Comparison of ENCODE assay signal across 1 cellular context in the genomic region with DNA sequence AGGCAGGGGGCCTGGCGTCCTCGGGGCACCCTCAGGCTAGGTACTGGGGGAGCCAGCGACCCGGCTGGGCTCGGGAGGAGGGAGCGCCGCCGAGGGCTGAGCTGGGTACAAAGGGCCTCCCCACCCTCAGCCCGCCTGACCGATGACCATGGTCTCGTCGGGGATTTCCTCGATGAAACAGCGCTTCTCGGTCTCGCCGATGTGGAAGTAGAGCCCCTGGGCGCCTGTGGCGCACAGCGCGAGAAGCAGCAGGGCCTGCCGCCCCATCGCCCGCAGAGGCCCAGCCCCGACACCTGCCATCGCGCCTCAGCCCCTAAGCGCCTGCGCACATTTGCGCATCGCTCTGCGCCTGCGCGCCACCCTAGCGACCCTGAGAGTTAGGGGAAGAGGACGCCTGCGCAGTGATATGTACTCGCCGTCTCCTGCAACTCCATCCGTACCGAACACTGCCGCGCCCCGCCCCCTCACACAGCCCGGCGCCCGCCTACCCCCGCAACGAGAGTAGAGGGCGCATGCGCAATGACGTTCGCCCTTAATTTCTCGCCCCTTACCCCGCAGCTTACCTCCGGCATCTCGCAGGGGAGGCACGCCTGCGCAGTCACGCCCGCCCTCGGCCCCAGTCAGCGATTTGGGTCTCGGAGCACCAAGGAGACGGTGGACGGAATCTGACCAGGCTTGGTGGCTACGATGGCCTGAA.
TF ChIP-seq lines count a peak whose summit lies in the region.

A gene (minus strand): TSS at position 325 of the 697 bp plus-strand sequence. CDS start 25 bp downstream, at position 300.

TF ChIP-seq in HepG2, 621 proteins besides CTCF, POLR2A, EP300 and RAD21 (continued from another document and continues in another):
- TF ChIP-seq, protein P1, sequence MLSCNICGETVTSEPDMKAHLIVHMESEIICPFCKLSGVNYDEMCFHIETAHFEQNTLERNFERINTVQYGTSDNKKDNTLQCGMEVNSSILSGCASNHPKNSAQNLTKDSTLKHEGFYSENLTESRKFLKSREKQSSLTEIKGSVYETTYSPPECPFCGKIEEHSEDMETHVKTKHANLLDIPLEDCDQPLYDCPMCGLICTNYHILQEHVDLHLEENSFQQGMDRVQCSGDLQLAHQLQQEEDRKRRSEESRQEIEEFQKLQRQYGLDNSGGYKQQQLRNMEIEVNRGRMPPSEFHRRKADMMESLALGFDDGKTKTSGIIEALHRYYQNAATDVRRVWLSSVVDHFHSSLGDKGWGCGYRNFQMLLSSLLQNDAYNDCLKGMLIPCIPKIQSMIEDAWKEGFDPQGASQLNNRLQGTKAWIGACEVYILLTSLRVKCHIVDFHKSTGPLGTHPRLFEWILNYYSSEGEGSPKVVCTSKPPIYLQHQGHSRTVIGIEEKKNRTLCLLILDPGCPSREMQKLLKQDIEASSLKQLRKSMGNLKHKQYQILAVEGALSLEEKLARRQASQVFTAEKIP (CRISPR knock-in tag; IDR thresholded peaks at IDR 0.05; ENCODE audit: borderline replicate concordance) = no peak
- TF ChIP-seq ISL2 (CRISPR knock-in tag; IDR thresholded peaks at IDR 0.05) (peak; percentile 53; the same call in 1 of the 2 replicates), CAMTA2 (CRISPR knock-in tag; IDR thresholded peaks at IDR 0.05; ENCODE audit: borderline replicate concordance) (peak; percentile 68; the same call in 1 of the 2 replicates), ZKSCAN1 (IDR thresholded peaks at IDR 0.05; ENCODE audit: low read length) (no peak), ZNF256 (CRISPR knock-in tag; conservative IDR thresholded peaks at IDR 0.05) (no peak; the same call in 1 of the 2 replicates), ZNF337 (CRISPR knock-in tag; IDR thresholded peaks at IDR 0.05; ENCODE audit: borderline replicate concordance, low read depth) (0 out of 2 replicates have a peak, but pooled peaks have one; percentile 29), ZNF891 (CRISPR knock-in tag; IDR thresholded peaks at IDR 0.05) (peak; percentile 95), HHEX (CRISPR knock-in tag; IDR thresholded peaks at IDR 0.05) (no peak), SRSF1 (optimal IDR thresholded peaks at IDR 0.05; ENCODE audit: low read depth, low read length) (peak; percentile 58), GATAD1 (CRISPR knock-in tag; IDR thresholded peaks at IDR 0.05) (peak; percentile 86), KLF13 (CRISPR knock-in tag; IDR thresholded peaks at IDR 0.05) (no peak), GATAD2A (CRISPR knock-in tag; IDR thresholded peaks at IDR 0.05) (peak; percentile 11), ZKSCAN8 (CRISPR knock-in tag; IDR thresholded peaks at IDR 0.05; ENCODE audit: borderline replicate concordance) (no peak), SMAD9 (CRISPR knock-in tag; IDR thresholded peaks at IDR 0.05) (no peak), ZNF501 (CRISPR knock-in tag; IDR thresholded peaks at IDR 0.05) (peak; percentile 41; the same call in 1 of the 2 replicates)
- TF ChIP-seq, protein P2, sequence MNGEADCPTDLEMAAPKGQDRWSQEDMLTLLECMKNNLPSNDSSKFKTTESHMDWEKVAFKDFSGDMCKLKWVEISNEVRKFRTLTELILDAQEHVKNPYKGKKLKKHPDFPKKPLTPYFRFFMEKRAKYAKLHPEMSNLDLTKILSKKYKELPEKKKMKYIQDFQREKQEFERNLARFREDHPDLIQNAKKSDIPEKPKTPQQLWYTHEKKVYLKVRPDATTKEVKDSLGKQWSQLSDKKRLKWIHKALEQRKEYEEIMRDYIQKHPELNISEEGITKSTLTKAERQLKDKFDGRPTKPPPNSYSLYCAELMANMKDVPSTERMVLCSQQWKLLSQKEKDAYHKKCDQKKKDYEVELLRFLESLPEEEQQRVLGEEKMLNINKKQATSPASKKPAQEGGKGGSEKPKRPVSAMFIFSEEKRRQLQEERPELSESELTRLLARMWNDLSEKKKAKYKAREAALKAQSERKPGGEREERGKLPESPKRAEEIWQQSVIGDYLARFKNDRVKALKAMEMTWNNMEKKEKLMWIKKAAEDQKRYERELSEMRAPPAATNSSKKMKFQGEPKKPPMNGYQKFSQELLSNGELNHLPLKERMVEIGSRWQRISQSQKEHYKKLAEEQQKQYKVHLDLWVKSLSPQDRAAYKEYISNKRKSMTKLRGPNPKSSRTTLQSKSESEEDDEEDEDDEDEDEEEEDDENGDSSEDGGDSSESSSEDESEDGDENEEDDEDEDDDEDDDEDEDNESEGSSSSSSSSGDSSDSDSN (CRISPR knock-in tag; IDR thresholded peaks at IDR 0.05) = peak; percentile 78; the same call in 1 of the 2 replicates
- TF ChIP-seq, protein P3, sequence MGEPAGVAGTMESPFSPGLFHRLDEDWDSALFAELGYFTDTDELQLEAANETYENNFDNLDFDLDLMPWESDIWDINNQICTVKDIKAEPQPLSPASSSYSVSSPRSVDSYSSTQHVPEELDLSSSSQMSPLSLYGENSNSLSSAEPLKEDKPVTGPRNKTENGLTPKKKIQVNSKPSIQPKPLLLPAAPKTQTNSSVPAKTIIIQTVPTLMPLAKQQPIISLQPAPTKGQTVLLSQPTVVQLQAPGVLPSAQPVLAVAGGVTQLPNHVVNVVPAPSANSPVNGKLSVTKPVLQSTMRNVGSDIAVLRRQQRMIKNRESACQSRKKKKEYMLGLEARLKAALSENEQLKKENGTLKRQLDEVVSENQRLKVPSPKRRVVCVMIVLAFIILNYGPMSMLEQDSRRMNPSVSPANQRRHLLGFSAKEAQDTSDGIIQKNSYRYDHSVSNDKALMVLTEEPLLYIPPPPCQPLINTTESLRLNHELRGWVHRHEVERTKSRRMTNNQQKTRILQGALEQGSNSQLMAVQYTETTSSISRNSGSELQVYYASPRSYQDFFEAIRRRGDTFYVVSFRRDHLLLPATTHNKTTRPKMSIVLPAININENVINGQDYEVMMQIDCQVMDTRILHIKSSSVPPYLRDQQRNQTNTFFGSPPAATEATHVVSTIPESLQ (CRISPR knock-in tag; conservative IDR thresholded peaks at IDR 0.05) = no peak
- TF ChIP-seq, protein P4, sequence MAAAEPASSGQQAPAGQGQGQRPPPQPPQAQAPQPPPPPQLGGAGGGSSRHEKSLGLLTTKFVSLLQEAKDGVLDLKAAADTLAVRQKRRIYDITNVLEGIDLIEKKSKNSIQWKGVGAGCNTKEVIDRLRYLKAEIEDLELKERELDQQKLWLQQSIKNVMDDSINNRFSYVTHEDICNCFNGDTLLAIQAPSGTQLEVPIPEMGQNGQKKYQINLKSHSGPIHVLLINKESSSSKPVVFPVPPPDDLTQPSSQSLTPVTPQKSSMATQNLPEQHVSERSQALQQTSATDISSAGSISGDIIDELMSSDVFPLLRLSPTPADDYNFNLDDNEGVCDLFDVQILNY (CRISPR knock-in tag; conservative IDR thresholded peaks at IDR 0.05) = 0 out of 2 replicates have a peak, but pooled peaks have one; percentile 15
- TF ChIP-seq, protein P5, sequence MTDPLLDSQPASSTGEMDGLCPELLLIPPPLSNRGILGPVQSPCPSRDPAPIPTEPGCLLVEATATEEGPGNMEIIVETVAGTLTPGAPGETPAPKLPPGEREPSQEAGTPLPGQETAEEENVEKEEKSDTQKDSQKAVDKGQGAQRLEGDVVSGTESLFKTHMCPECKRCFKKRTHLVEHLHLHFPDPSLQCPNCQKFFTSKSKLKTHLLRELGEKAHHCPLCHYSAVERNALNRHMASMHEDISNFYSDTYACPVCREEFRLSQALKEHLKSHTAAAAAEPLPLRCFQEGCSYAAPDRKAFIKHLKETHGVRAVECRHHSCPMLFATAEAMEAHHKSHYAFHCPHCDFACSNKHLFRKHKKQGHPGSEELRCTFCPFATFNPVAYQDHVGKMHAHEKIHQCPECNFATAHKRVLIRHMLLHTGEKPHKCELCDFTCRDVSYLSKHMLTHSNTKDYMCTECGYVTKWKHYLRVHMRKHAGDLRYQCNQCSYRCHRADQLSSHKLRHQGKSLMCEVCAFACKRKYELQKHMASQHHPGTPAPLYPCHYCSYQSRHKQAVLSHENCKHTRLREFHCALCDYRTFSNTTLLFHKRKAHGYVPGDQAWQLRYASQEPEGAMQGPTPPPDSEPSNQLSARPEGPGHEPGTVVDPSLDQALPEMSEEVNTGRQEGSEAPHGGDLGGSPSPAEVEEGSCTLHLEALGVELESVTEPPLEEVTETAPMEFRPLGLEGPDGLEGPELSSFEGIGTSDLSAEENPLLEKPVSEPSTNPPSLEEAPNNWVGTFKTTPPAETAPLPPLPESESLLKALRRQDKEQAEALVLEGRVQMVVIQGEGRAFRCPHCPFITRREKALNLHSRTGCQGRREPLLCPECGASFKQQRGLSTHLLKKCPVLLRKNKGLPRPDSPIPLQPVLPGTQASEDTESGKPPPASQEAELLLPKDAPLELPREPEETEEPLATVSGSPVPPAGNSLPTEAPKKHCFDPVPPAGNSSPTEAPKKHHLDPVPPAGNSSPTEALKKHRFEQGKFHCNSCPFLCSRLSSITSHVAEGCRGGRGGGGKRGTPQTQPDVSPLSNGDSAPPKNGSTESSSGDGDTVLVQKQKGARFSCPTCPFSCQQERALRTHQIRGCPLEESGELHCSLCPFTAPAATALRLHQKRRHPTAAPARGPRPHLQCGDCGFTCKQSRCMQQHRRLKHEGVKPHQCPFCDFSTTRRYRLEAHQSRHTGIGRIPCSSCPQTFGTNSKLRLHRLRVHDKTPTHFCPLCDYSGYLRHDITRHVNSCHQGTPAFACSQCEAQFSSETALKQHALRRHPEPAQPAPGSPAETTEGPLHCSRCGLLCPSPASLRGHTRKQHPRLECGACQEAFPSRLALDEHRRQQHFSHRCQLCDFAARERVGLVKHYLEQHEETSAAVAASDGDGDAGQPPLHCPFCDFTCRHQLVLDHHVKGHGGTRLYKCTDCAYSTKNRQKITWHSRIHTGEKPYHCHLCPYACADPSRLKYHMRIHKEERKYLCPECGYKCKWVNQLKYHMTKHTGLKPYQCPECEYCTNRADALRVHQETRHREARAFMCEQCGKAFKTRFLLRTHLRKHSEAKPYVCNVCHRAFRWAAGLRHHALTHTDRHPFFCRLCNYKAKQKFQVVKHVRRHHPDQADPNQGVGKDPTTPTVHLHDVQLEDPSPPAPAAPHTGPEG (CRISPR knock-in tag; IDR thresholded peaks at IDR 0.05) = 0 out of 2 replicates have a peak, but pooled peaks have one; percentile 33
- TF ChIP-seq, protein P6, sequence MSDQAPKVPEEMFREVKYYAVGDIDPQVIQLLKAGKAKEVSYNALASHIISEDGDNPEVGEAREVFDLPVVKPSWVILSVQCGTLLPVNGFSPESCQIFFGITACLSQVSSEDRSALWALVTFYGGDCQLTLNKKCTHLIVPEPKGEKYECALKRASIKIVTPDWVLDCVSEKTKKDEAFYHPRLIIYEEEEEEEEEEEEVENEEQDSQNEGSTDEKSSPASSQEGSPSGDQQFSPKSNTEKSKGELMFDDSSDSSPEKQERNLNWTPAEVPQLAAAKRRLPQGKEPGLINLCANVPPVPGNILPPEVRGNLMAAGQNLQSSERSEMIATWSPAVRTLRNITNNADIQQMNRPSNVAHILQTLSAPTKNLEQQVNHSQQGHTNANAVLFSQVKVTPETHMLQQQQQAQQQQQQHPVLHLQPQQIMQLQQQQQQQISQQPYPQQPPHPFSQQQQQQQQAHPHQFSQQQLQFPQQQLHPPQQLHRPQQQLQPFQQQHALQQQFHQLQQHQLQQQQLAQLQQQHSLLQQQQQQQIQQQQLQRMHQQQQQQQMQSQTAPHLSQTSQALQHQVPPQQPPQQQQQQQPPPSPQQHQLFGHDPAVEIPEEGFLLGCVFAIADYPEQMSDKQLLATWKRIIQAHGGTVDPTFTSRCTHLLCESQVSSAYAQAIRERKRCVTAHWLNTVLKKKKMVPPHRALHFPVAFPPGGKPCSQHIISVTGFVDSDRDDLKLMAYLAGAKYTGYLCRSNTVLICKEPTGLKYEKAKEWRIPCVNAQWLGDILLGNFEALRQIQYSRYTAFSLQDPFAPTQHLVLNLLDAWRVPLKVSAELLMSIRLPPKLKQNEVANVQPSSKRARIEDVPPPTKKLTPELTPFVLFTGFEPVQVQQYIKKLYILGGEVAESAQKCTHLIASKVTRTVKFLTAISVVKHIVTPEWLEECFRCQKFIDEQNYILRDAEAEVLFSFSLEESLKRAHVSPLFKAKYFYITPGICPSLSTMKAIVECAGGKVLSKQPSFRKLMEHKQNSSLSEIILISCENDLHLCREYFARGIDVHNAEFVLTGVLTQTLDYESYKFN (CRISPR knock-in tag; conservative IDR thresholded peaks at IDR 0.05) = peak; percentile 61
- TF ChIP-seq, protein P7, sequence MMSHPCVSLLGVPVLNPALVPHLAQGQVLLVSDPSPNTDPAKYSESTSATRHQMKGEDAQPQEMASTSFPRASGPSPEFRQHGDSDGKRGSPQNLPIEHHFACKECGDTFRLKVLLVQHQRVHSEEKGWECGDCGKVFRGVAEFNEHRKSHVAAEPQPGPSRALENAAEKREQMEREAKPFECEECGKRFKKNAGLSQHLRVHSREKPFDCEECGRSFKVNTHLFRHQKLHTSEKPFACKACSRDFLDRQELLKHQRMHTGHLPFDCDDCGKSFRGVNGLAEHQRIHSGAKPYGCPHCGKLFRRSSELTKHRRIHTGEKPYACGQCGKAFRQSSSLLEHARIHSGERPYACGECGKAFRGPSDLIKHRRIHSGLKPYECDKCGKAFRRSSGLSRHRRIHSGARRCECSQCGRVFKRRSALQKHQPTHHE (CRISPR knock-in tag; IDR thresholded peaks at IDR 0.05; ENCODE audit: borderline replicate concordance) = peak; percentile 68; the same call in 1 of the 2 replicates
- TF ChIP-seq, protein P8, sequence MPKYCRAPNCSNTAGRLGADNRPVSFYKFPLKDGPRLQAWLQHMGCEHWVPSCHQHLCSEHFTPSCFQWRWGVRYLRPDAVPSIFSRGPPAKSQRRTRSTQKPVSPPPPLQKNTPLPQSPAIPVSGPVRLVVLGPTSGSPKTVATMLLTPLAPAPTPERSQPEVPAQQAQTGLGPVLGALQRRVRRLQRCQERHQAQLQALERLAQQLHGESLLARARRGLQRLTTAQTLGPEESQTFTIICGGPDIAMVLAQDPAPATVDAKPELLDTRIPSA (CRISPR knock-in tag; IDR thresholded peaks at IDR 0.05; ENCODE audit: borderline replicate concordance) = 0 out of 2 replicates have a peak, but pooled peaks have one; percentile 27
- TF ChIP-seq, protein P9, sequence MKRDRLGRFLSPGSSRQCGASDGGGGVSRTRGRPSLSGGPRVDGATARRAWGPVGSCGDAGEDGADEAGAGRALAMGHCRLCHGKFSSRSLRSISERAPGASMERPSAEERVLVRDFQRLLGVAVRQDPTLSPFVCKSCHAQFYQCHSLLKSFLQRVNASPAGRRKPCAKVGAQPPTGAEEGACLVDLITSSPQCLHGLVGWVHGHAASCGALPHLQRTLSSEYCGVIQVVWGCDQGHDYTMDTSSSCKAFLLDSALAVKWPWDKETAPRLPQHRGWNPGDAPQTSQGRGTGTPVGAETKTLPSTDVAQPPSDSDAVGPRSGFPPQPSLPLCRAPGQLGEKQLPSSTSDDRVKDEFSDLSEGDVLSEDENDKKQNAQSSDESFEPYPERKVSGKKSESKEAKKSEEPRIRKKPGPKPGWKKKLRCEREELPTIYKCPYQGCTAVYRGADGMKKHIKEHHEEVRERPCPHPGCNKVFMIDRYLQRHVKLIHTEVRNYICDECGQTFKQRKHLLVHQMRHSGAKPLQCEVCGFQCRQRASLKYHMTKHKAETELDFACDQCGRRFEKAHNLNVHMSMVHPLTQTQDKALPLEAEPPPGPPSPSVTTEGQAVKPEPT (CRISPR knock-in tag; IDR thresholded peaks at IDR 0.05; ENCODE audit: low read depth) = peak; percentile 57; the same call in 1 of the 2 replicates
- TF ChIP-seq, protein P10, sequence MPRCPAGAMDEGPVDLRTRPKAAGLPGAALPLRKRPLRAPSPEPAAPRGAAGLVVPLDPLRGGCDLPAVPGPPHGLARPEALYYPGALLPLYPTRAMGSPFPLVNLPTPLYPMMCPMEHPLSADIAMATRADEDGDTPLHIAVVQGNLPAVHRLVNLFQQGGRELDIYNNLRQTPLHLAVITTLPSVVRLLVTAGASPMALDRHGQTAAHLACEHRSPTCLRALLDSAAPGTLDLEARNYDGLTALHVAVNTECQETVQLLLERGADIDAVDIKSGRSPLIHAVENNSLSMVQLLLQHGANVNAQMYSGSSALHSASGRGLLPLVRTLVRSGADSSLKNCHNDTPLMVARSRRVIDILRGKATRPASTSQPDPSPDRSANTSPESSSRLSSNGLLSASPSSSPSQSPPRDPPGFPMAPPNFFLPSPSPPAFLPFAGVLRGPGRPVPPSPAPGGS (CRISPR knock-in tag; IDR thresholded peaks at IDR 0.05) = peak; percentile 47; the same call in 1 of the 2 replicates
- TF ChIP-seq, protein P11, sequence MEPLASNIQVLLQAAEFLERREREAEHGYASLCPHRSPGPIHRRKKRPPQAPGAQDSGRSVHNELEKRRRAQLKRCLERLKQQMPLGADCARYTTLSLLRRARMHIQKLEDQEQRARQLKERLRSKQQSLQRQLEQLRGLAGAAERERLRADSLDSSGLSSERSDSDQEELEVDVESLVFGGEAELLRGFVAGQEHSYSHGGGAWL (CRISPR knock-in tag; IDR thresholded peaks at IDR 0.05) = peak; percentile 72; the same call in 1 of the 2 replicates
